In the genomic region with DNA sequence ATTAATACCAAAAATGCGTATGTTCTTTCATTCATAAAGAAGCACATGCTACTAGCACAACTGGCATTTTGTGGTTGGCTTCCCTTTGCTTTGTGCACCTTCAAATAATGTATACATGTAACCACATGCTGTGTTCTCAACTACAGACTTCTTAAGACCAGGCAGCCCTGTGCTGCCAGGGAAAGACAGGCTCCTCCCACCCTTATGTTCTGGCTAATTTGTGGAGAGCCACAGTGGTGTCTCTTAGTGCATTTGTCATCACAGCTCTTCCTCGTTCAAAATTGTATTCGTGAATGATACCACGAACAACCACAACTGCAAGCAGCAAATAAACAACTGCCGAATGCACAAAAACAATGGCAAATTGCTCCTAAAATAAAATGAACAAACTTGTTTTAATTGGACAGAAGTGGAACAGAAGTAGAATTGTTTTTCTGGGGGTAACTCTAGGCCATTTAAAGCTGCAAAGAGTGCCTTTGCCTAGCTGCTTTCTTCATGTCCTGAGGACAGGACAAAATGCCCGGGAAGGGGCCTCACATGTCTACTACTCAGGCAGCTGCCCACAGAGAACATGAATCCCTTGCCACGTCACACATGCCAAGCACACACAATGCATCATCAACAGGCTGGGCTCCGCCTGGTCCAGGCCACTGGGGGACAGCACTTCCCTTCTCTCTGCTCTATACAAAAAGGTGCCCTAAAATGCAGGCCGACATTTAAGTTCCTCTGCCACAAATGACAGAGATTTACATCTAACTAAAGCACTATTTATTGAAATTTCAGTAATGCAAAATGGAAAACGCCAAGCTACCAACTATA, we compare ENCODE assay signal across 1 cellular context.
TF ChIP-seq lines count a peak whose summit lies in the region.

No MANE protein-coding gene starts in this region.

TF ChIP-seq in H1, 55 proteins besides CTCF, POLR2A, EP300 and RAD21 (continued from another document):
- TF ChIP-seq SRF (IDR thresholded peaks at IDR 0.05; ENCODE audit: low read depth, low read length): no peak
